In the genomic region with DNA sequence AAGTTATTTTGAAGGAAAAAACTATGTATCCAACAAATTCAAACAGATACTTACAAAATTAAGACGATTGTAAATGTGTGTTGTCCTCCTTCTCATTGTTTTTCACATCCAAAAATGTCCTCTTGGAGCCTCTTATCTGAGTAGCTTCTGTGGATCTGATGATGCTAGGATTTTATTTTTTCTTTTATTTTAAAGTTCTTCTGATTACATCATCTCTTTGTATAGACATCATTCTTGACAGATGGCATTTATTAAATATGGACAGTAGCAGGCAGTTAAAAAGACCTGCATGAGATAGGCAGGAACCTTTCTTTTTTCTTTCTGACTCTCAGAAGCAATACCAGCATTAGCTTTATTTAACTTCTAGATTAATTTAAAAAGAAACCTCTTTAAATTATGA, we compare ENCODE assay signal across 8 cellular contexts. TPM values are rescaled to one million over a fixed set of nuclear protein-coding genes. Genes with fewer than 3 reads are reported as not detected.
A peak's percentile ranks its signal among the peaks of the same experiment; 100 is the strongest.
DNase-seq lines count a peak whose midpoint lies in the region; ATAC-seq and TF ChIP-seq lines count a peak whose summit lies in the region.

A gene (minus strand): TSS at position 147 of the 400 bp plus-strand sequence. CDS start 78,189 bp downstream, outside the sequence.

- H3K4me3 ChIP-seq in WERI-Rb-1 (ENCODE audit: low read depth, low read length): no peak within 1 kb of the TSS
- no peak within 1 kb of the TSS for H3K4me3 ChIP-seq in spleen

- TF ChIP-seq POLR2A in spleen (IDR thresholded peaks at IDR 0.05): no peak

- H3K27ac ChIP-seq in WERI-Rb-1 (peak within 1 kb of the TSS; percentile 52), spleen (no peak within 1 kb of the TSS)

- ATAC-seq in HG03108 (IDR thresholded peaks at IDR 0.05; ENCODE audit: unreplicated experiment): no peak
- ATAC-seq in GM21723 (IDR thresholded peaks at IDR 0.05; ENCODE audit: unreplicated experiment): no peak
- no peak for ATAC-seq in stimulated activated memory B cell treated with anti-CD40 and anti-IgM and Interleukin-4, amounts not matched to agents 10 μg/mL and 1 μg/mL and 100 μg/mL, for 72 hours

- H3K9me3 ChIP-seq in WERI-Rb-1 (ENCODE audit: severe bottlenecking) (peaks cover 3% of the 10 kb centered on the region), spleen (peaks cover 0 to 4% (median 0%) of the 10 kb centered on the region in 8 donors)

- DNase-seq in NCI-H146 (lab: John Stamatoyannopoulos, UW) (peak; percentile 15), NCI-H146 treated with DMSO at 0.1 percent for 48 hours (lab: John Stamatoyannopoulos, UW; ENCODE audit: unreplicated experiment) (no peak), WERI-Rb-1 (no peak), cardiac septum (ENCODE audit: low spot score) (no peak), spleen (no peak)

- H3K4me1 ChIP-seq in spleen: peaks cover 0 to 12% (median 4%) of the 10 kb centered on the region in 6 donors

- whole genome bisulfite sequencing in spleen, 5 donors: 83 to 98% (median 94%) methylated on average over 1 of the region's 1 CpG

- H3K27me3 ChIP-seq in WERI-Rb-1 (ENCODE audit: insufficient read depth, low read depth, severe bottlenecking): no peaks in the 10 kb centered on the region
- no peaks in the 10 kb centered on the region for H3K27me3 ChIP-seq in spleen (replicated peaks in 1 of 7)

- no peak within 1 kb of the TSS for H3K27ac Mint-ChIP-seq in stimulated activated memory B cell treated with anti-CD40 and anti-IgM and Interleukin-4, amounts not matched to agents 10 μg/mL and 1 μg/mL and 100 μg/mL, for 72 hours

- H3K4me3 Mint-ChIP-seq in stimulated activated memory B cell treated with anti-CD40 and anti-IgM and Interleukin-4, amounts not matched to agents 10 μg/mL and 1 μg/mL and 100 μg/mL, for 72 hours: no peak within 1 kb of the TSS

- H3K36me3 Mint-ChIP-seq in stimulated activated memory B cell treated with anti-CD40 and anti-IgM and Interleukin-4, amounts not matched to agents 10 μg/mL and 1 μg/mL and 100 μg/mL, for 72 hours: peaks cover 16% of the 10 kb centered on the region

- peaks cover 15% of the 10 kb centered on the region for H3K4me1 Mint-ChIP-seq in stimulated activated memory B cell treated with anti-CD40 and anti-IgM and Interleukin-4, amounts not matched to agents 10 μg/mL and 1 μg/mL and 100 μg/mL, for 72 hours

- no peaks in the 10 kb centered on the region for H3K27me3 Mint-ChIP-seq in stimulated activated memory B cell treated with anti-CD40 and anti-IgM and Interleukin-4, amounts not matched to agents 10 μg/mL and 1 μg/mL and 100 μg/mL, for 72 hours

- H3K36me3 ChIP-seq in WERI-Rb-1 (no peaks in the 10 kb centered on the region), spleen (peaks cover 0 to 5% (median 0%) of the 10 kb centered on the region in 6 donors)

- no peak for TF ChIP-seq CTCF in WERI-Rb-1 (IDR thresholded peaks at IDR 0.05; ENCODE audit: low read depth, low read length)
- no peak for TF ChIP-seq CTCF in spleen (IDR thresholded peaks at IDR 0.05 in 8 of 11, conservative IDR thresholded peaks at IDR 0.05 in 3 of 11)

- intact Hi-C loops in cardiac septum (cut with DNase I) (no loop called here), spleen (cut with DNase I; ENCODE audit: low total_unique reads) (no loop called here)

- H3K9me3 Mint-ChIP-seq in stimulated activated memory B cell treated with anti-CD40 and anti-IgM and Interleukin-4, amounts not matched to agents 10 μg/mL and 1 μg/mL and 100 μg/mL, for 72 hours: no peaks in the 10 kb centered on the region

RNA-seq across cellular contexts. Expression of the gene that starts here (rescaled TPM):
- total RNA-seq in cardiac septum (18.4 TPM), spleen (10 to 100 TPM; 18.0 to 32.1 (median 25.4) TPM)
- polyA plus RNA-seq in spleen: 10 to 100 TPM; 28.3 to 41.8 (median 41.0) TPM
